8 cellular contexts compared by ENCODE assay signal in genomic region chr4:128810331-128810870, GRCh38. TPM values are rescaled to one million over a fixed set of nuclear protein-coding genes. Genes with fewer than 3 reads are reported as not detected.
DNase-seq lines count a peak whose midpoint lies in the region; ATAC-seq, FAIRE-seq and TF ChIP-seq lines count a peak whose summit lies in the region.

No MANE protein-coding gene starts in this region.

- no peaks in the 10 kb centered on the region for H3K9me2 ChIP-seq in PC-9 (ENCODE audit: insufficient read depth)

- H3K4me1 ChIP-seq in PC-9 (replicated peaks; ENCODE audit: insufficient read depth) (0 out of 2 replicates have a peak, but pooled peaks cover 20% of the 10 kb centered on the region), ascending aorta (peaks cover 0 to 3% of the 10 kb centered on the region in 2 donors)

- no peak for FAIRE-seq in GM19239 (lab: Jason Lieb, UNC)

- intact Hi-C loops in PC-9 (cut with micrococcal nuclease; ENCODE audit: unreplicated experiment) (loop anchor here (1.0 to 10.0 kb wide), 5 partner anchors 53 to 746 kb away; partner anchors contain the start of genes LARP1B and SCLT1), ascending aorta (cut with DNase I) (loop anchor here (2.0 to 10.0 kb wide), 4 partner anchors 152 to 846 kb away; partner anchors contain the start of genes ABHD18, MFSD8 and SCLT1), sciatic nerve (cut with DNase I) (no loop called here)

- peak overlapping the region; percentile 93 for H2AFZ ChIP-seq in PC-9

- DNase-seq in Ammon's horn (ENCODE audit: low spot score) (peak; percentile 47), GM19239 (ENCODE audit: insufficient read length, low spot score) (peak; percentile 27), PC-9 (peak; percentile 14 to 36), ascending aorta (ENCODE audit: low spot score in 2 of 2) (peak in 1 of 2 donors; percentile 70), sciatic nerve (ENCODE audit: low spot score) (no peak), NCI-H1048 (lab: John Stamatoyannopoulos, UW) (no peak)

- ATAC-seq in sciatic nerve (peak; percentile 32), HG02759 (IDR thresholded peaks at IDR 0.05; ENCODE audit: unreplicated experiment) (no peak)

- H3K36me3 ChIP-seq in PC-9 (ENCODE audit: low read depth), result no peaks in the 10 kb centered on the region
- no peaks in the 10 kb centered on the region for H3K36me3 ChIP-seq in ascending aorta

- no TSS peak for BruUV-seq in PC-9 (replicated peaks; lab: Mats Ljungman, UMichigan)

- CTCF ChIA-PET in PC-9 (lab: Charles Lee), result no interaction called here

- H3K9me3 ChIP-seq in PC-9 (ENCODE audit: insufficient read depth, low read depth) (no peaks in the 10 kb centered on the region), ascending aorta (no peaks in the 10 kb centered on the region)

- 0 out of 2 replicates have a peak, but pooled peaks cover 6% of the 10 kb centered on the region for H4K20me1 ChIP-seq in PC-9 (ENCODE audit: insufficient read depth)

- H3K4me3 ChIP-seq in PC-9 (peak overlapping the region; percentile 84), ascending aorta (peak overlapping the region; percentile 79 to 94), iPS-11a (ENCODE audit: low read depth, low read length) (peak overlapping the region; percentile 73)

- TF ChIP-seq CTCF in PC-9 (conservative IDR thresholded peaks at IDR 0.05), result no peak
- no peak for TF ChIP-seq CTCF in ascending aorta (IDR thresholded peaks at IDR 0.05)

- peaks cover 40% of the 10 kb centered on the region for H3K79me2 ChIP-seq in PC-9 (ENCODE audit: low read depth)

- peak overlapping the region; percentile 78 for H3K27ac ChIP-seq in PC-9
- peak overlapping the region; percentile 91 to 94 for H3K27ac ChIP-seq in ascending aorta

- H3F3A ChIP-seq in PC-9 (ENCODE audit: insufficient read depth, low read depth), result peaks cover 8% of the 10 kb centered on the region

- no peaks in the 10 kb centered on the region for H3K27me3 ChIP-seq in PC-9 (ENCODE audit: insufficient read depth, low read depth)
- H3K27me3 ChIP-seq in ascending aorta, result no peaks in the 10 kb centered on the region

- POLR2A ChIA-PET in PC-9 (lab: Charles Lee; ENCODE audit: unreplicated experiment), result interaction anchor here (0.6 to 0.9 kb wide), 2 partner anchors 13 to 294 kb away, joined by 5 to 28 read pairs; no protein-coding TSS in a partner anchor

- peak overlapping the region; percentile 79 for H3K4me2 ChIP-seq in PC-9

RNA-seq across cellular contexts. Expression of gene JADE1, which starts 0.9 kb away (rescaled TPM):
- total RNA-seq in PC-9 (2021), result 23.1 and 30.7 TPM in 2 replicates
- total RNA-seq in ascending aorta, result 33.8 TPM
- 25.2 TPM for total RNA-seq in sciatic nerve

Comparison
In these comparisons a context has a peak if more than half of its experiments do, and no peak if none do; other contexts are left out.
1. DNase-seq: peak in Ammon's horn (single experiment), GM19239 (single experiment) and PC-9 (2 of 2); none in sciatic nerve (single experiment) and NCI-H1048 (single experiment).
2. Peak in every context shown above with its lines, with median percentiles within 50 percentile points of each other: H3K4me3 ChIP-seq.